Comparison of ENCODE assay signal across 19 cellular contexts in genomic region chr2:18742382-18742781, GRCh38.
DNase-seq lines count a peak whose midpoint lies in the region; ATAC-seq and TF ChIP-seq lines count a peak whose summit lies in the region.
"Had no signal": no experiment of that assay in that cellular context is flagged by ENCODE, and none has a peak within 500 bp of the region (broad histone marks: within the 10 kb centered on the region; RNA-seq: fewer than 3 reads in every experiment).

No MANE protein-coding gene starts in this region.

- H3K27me3 Mint-ChIP-seq in T-helper 17 cell, result no peaks in the 10 kb centered on the region
- H3K27me3 Mint-ChIP-seq: activated CD4-positive, alpha-beta memory T cell treated with anti-CD3 and anti-CD28 coated beads, Interleukin-2, amount 10 ng/mL, durations not matched to agents 7 days and 5 days; dendritic cell treated with granulocyte-macrophage colony-stimulating factor and Interleukin-4, amounts not matched to agents 40 ng/mL and 50 ng/mL, for 4 days had no signal

- no peaks in the 10 kb centered on the region for H3K9me3 ChIP-seq in T-helper 17 cell (ENCODE audit: control insufficient read depth, low read length, poor library complexity, severe bottlenecking)
- H3K9me3 ChIP-seq: adrenal gland, SJCRH30, upper lobe of left lung had no signal

- in situ Hi-C loops in GM13976 (cut with MboI; ENCODE audit: low sequenced_read_pairs, unreplicated experiment), result no loop called here

- no peaks in the 10 kb centered on the region for H3K36me3 Mint-ChIP-seq in T-helper 17 cell (ENCODE audit: low read depth)

- peak; percentile 47 for DNase-seq in Ammon's horn (ENCODE audit: low spot score)
- no peak for DNase-seq in fibroblast of villous mesenchyme (ENCODE audit: low read depth)
- peak; percentile 5 for DNase-seq in midbrain (lab: John Stamatoyannopoulos, UW)
- no peak for DNase-seq in GM13976 (ENCODE audit: low spot score)
- no peak for DNase-seq in T-helper 17 cell
- no peak for DNase-seq in left lobe of liver (ENCODE audit: low spot score)
- no peak for DNase-seq in NCI-H1417 treated with DMSO at 0.1 percent for 48 hours (lab: John Stamatoyannopoulos, UW)
- DNase-seq: activated CD4-positive, alpha-beta memory T cell treated with anti-CD3 and anti-CD28 coated beads, Interleukin-2, amount 10 ng/mL, durations not matched to agents 7 days and 5 days; adrenal gland; AML-193; DMS 273 treated with DMSO at 0.1 percent for 48 hours; MV-4-11; NCI-H2171 treated with DMSO at 0.1 percent for 48 hours; SJCRH30 had no signal

- H3K4me3 Mint-ChIP-seq in T-helper 17 cell, result no peak overlapping the region
- H3K4me3 Mint-ChIP-seq: activated CD4-positive, alpha-beta memory T cell treated with anti-CD3 and anti-CD28 coated beads, Interleukin-2, amount 10 ng/mL, durations not matched to agents 7 days and 5 days; activated T-helper 1 cell treated with anti-CD3 and anti-CD28 coated beads, Interleukin-12 subunit alpha, Interleukin-12 subunit beta, Interleukin-2, Interleukin-4 antibody, amounts not matched to agents 30 ng/mL and 10 ng/mL and 1 ng/mL, durations not matched to agents 14 hours and 24 hours and 36 hours; dendritic cell treated with granulocyte-macrophage colony-stimulating factor and Interleukin-4, amounts not matched to agents 40 ng/mL and 50 ng/mL, for 4 days; neural crest cell had no signal

- no peak overlapping the region for H3K27ac ChIP-seq in VCaP
- H3K27ac ChIP-seq: adrenal gland, SJCRH30 had no signal

- ATAC-seq in T-helper 17 cell (no peak), left lobe of liver (no peak)

- no peak overlapping the region for H3K4me3 ChIP-seq in fibroblast of villous mesenchyme (ENCODE audit: low read depth, low read length)
- H3K4me3 ChIP-seq: adrenal gland, SJCRH30, upper lobe of left lung had no signal

- H3K4me1 Mint-ChIP-seq in T-helper 17 cell, result no peaks in the 10 kb centered on the region
- H3K4me1 Mint-ChIP-seq: activated CD4-positive, alpha-beta memory T cell treated with anti-CD3 and anti-CD28 coated beads, Interleukin-2, amount 10 ng/mL, durations not matched to agents 7 days and 5 days; neural crest cell had no signal

- H3K27ac Mint-ChIP-seq in T-helper 17 cell, result no peak overlapping the region
- H3K27ac Mint-ChIP-seq: activated CD4-positive, alpha-beta memory T cell treated with anti-CD3 and anti-CD28 coated beads, Interleukin-2, amount 10 ng/mL, durations not matched to agents 7 days and 5 days; activated T-helper 1 cell treated with anti-CD3 and anti-CD28 coated beads, Interleukin-12 subunit alpha, Interleukin-12 subunit beta, Interleukin-2, Interleukin-4 antibody, amounts not matched to agents 30 ng/mL and 10 ng/mL and 1 ng/mL, durations not matched to agents 14 hours and 24 hours and 36 hours; dendritic cell treated with granulocyte-macrophage colony-stimulating factor and Interleukin-4, amounts not matched to agents 40 ng/mL and 50 ng/mL, for 4 days had no signal

- TF ChIP-seq CTCF in VCaP (conservative IDR thresholded peaks at IDR 0.05), result peak; percentile 40
- TF ChIP-seq CTCF in fibroblast of villous mesenchyme (IDR thresholded peaks at IDR 0.05; ENCODE audit: insufficient read depth, low read depth, low read length), result peak; percentile 30
- no peak for TF ChIP-seq CTCF in GM13976 (IDR thresholded peaks at IDR 0.05; ENCODE audit: borderline replicate concordance, control extremely low read depth, extremely low read depth, insufficient read depth, missing control alignments)

Comparison
In these comparisons a context has a peak if more than half of its experiments do, and no peak if none do; other contexts are left out.
1. DNase-seq: peak in Ammon's horn (single experiment) and midbrain (single experiment); none in fibroblast of villous mesenchyme (single experiment), GM13976 (single experiment), T-helper 17 cell (0 of 3), left lobe of liver (single experiment) and NCI-H1417 treated with DMSO at 0.1 percent for 48 hours (single experiment).